20 cellular contexts compared by ENCODE assay signal in genomic region chr15:47688573-47689086, GRCh38. TPM values are rescaled to one million over a fixed set of nuclear protein-coding genes. Genes with fewer than 3 reads are reported as not detected.
DNase-seq lines count a peak whose midpoint lies in the region; FAIRE-seq and TF ChIP-seq lines count a peak whose summit lies in the region.
"Had no signal": no experiment of that assay in that cellular context is flagged by ENCODE, and none has a peak within 500 bp of the region (broad histone marks: within the 10 kb centered on the region; RNA-seq: fewer than 3 reads in every experiment).

No MANE protein-coding gene starts in this region.

- no peaks in the 10 kb centered on the region for H4K20me1 ChIP-seq in astrocyte (ENCODE audit: insufficient read depth, low read length)
- H4K20me1 ChIP-seq: BLaER1 had no signal

- DNase-seq in AG09309 (ENCODE audit: low read depth) (peak; percentile 1), HFFc6 (peak; percentile 52), astrocyte (ENCODE audit: low read depth) (peak; percentile 29), fibroblast of villous mesenchyme (ENCODE audit: low read depth) (peak; percentile 51), DMS79 treated with DMSO at 0.1 percent for 48 hours (lab: John Stamatoyannopoulos, UW) (no peak), NCI-H1694 treated with DMSO at 0.1 percent for 48 hours (lab: John Stamatoyannopoulos, UW) (no peak)
- no peak for DNase-seq in activated naive CD8-positive, alpha-beta T cell treated with anti-CD3 and anti-CD28 coated beads for 36 hours
- no peak for DNase-seq in activated CD4-positive, alpha-beta T cell treated with anti-CD3 and anti-CD28 coated beads, Interleukin-2, amount 10 ng/mL, durations not matched to agents 24 days and 14 days
- DNase-seq: activated CD4-positive, alpha-beta T cell treated with anti-CD3 and anti-CD28 coated beads, Interleukin-2, amount 50 U/mL, for 48 hours; DND-41; H9; naive thymus-derived CD8-positive, alpha-beta T cell; NCI-H774 had no signal

- H3K4me1 ChIP-seq in astrocyte (ENCODE audit: insufficient read depth, low read length): no peaks in the 10 kb centered on the region
- H3K4me1 ChIP-seq: BLaER1, prostate gland had no signal

- H3K27ac ChIP-seq in astrocyte (ENCODE audit: low read depth, low read length): no peak overlapping the region
- H3K27ac ChIP-seq: BLaER1, coronary artery, prostate gland had no signal

- H3K27ac Mint-ChIP-seq in HFFc6: peak overlapping the region; percentile 41; the same call in 1 of the 2 replicates
- H3K27ac Mint-ChIP-seq in astrocyte (ENCODE audit: unreplicated experiment): no peak overlapping the region
- H3K27ac Mint-ChIP-seq in activated naive CD8-positive, alpha-beta T cell treated with anti-CD3 and anti-CD28 coated beads for 36 hours: no peak overlapping the region
- no peak overlapping the region for H3K27ac Mint-ChIP-seq in activated CD4-positive, alpha-beta T cell treated with anti-CD3 and anti-CD28 coated beads, Interleukin-2, amount 10 ng/mL, durations not matched to agents 24 days and 14 days
- H3K27ac Mint-ChIP-seq: H9; naive thymus-derived CD8-positive, alpha-beta T cell; stimulated activated naive CD8-positive, alpha-beta T cell treated with anti-CD3 and anti-CD28 coated beads, Interleukin-15, Interleukin-2, amounts not matched to agents 100 ng/mL and 50 ng/mL, for 24 hours had no signal

- TF ChIP-seq CTCF in AG09309 (IDR thresholded peaks at IDR 0.05; ENCODE audit: control insufficient read depth, insufficient read depth, low read depth, low read length, missing control alignments) (no peak), HFFc6 (IDR thresholded peaks at IDR 0.05) (no peak), astrocyte (IDR thresholded peaks at IDR 0.05; ENCODE audit: insufficient read depth, low read depth, low read length) (no peak), fibroblast of villous mesenchyme (IDR thresholded peaks at IDR 0.05; ENCODE audit: insufficient read depth, low read depth, low read length) (no peak)

- H3K4me3 ChIP-seq in AG09309 (ENCODE audit: control insufficient read depth, low read depth, low read length) (no peak overlapping the region), astrocyte (ENCODE audit: insufficient read depth, low read depth, low read length) (no peak overlapping the region), fibroblast of villous mesenchyme (ENCODE audit: low read depth, low read length) (no peak overlapping the region)
- H3K4me3 ChIP-seq: BLaER1, coronary artery, GM12878, prostate gland had no signal

- no peaks in the 10 kb centered on the region for H3K27me3 ChIP-seq in astrocyte (ENCODE audit: insufficient read depth, low read length)
- H3K27me3 ChIP-seq: BLaER1 had no signal

- no peaks in the 10 kb centered on the region for H3K9me3 ChIP-seq in astrocyte (ENCODE audit: insufficient read depth, low read depth, low read length)
- H3K9me3 ChIP-seq: BLaER1, prostate gland had no signal

- H3K79me2 ChIP-seq in astrocyte (ENCODE audit: insufficient read depth, low read length): no peaks in the 10 kb centered on the region

- H3K4me3 Mint-ChIP-seq in HFFc6: no peak overlapping the region
- no peak overlapping the region for H3K4me3 Mint-ChIP-seq in astrocyte (ENCODE audit: unreplicated experiment)
- H3K4me3 Mint-ChIP-seq in activated naive CD8-positive, alpha-beta T cell treated with anti-CD3 and anti-CD28 coated beads for 36 hours: no peak overlapping the region
- H3K4me3 Mint-ChIP-seq in activated CD4-positive, alpha-beta T cell treated with anti-CD3 and anti-CD28 coated beads, Interleukin-2, amount 10 ng/mL, durations not matched to agents 24 days and 14 days: no peak overlapping the region
- H3K4me3 Mint-ChIP-seq: H9; naive thymus-derived CD8-positive, alpha-beta T cell; stimulated activated naive CD8-positive, alpha-beta T cell treated with anti-CD3 and anti-CD28 coated beads, Interleukin-15, Interleukin-2, amounts not matched to agents 100 ng/mL and 50 ng/mL, for 24 hours had no signal

- no peak for FAIRE-seq in astrocyte (lab: Jason Lieb, UNC)
- FAIRE-seq: frontal cortex, GM12878, HepG2 had no signal

- H3K9ac ChIP-seq in astrocyte (ENCODE audit: low read length): no peak overlapping the region
- H3K9ac ChIP-seq: BLaER1 had no signal

- H2AFZ ChIP-seq in astrocyte (ENCODE audit: low read depth, low read length): no peak overlapping the region

- intact Hi-C loops in activated CD4-positive, alpha-beta T cell treated with anti-CD3 and anti-CD28 coated beads, Interleukin-2, amount 10 ng/mL, durations not matched to agents 24 days and 14 days (cut with micrococcal nuclease): no loop called here

- H3K36me3 Mint-ChIP-seq in HFFc6 (ENCODE audit: low read depth) (no peaks in the 10 kb centered on the region), astrocyte (ENCODE audit: low read depth, unreplicated experiment) (no peaks in the 10 kb centered on the region)
- H3K36me3 Mint-ChIP-seq in activated naive CD8-positive, alpha-beta T cell treated with anti-CD3 and anti-CD28 coated beads for 36 hours: no peaks in the 10 kb centered on the region
- H3K36me3 Mint-ChIP-seq in activated CD4-positive, alpha-beta T cell treated with anti-CD3 and anti-CD28 coated beads, Interleukin-2, amount 10 ng/mL, durations not matched to agents 24 days and 14 days (ENCODE audit: low read depth): no peaks in the 10 kb centered on the region
- H3K36me3 Mint-ChIP-seq: naive thymus-derived CD8-positive, alpha-beta T cell had no signal

- H3K4me1 Mint-ChIP-seq in HFFc6 (ENCODE audit: low read depth) (peaks cover 31% of the 10 kb centered on the region), astrocyte (ENCODE audit: low read depth, unreplicated experiment) (peaks cover 1% of the 10 kb centered on the region)
- H3K4me1 Mint-ChIP-seq in activated naive CD8-positive, alpha-beta T cell treated with anti-CD3 and anti-CD28 coated beads for 36 hours: no peaks in the 10 kb centered on the region
- no peaks in the 10 kb centered on the region for H3K4me1 Mint-ChIP-seq in activated CD4-positive, alpha-beta T cell treated with anti-CD3 and anti-CD28 coated beads, Interleukin-2, amount 10 ng/mL, durations not matched to agents 24 days and 14 days
- H3K4me1 Mint-ChIP-seq: H9; naive thymus-derived CD8-positive, alpha-beta T cell had no signal

- peak overlapping the region; percentile 17 for H3K4me2 ChIP-seq in astrocyte (ENCODE audit: low read length)
- H3K4me2 ChIP-seq: BLaER1 had no signal

- no peaks in the 10 kb centered on the region; the same call in 1 of the 2 replicates for H3K27me3 Mint-ChIP-seq in HFFc6 (ENCODE audit: insufficient read depth)
- H3K27me3 Mint-ChIP-seq in astrocyte (ENCODE audit: low read depth, unreplicated experiment): peaks cover 2% of the 10 kb centered on the region
- H3K27me3 Mint-ChIP-seq in activated naive CD8-positive, alpha-beta T cell treated with anti-CD3 and anti-CD28 coated beads for 36 hours: peaks cover 7% of the 10 kb centered on the region
- no peaks in the 10 kb centered on the region for H3K27me3 Mint-ChIP-seq in activated CD4-positive, alpha-beta T cell treated with anti-CD3 and anti-CD28 coated beads, Interleukin-2, amount 10 ng/mL, durations not matched to agents 24 days and 14 days

- H3K9me3 Mint-ChIP-seq in HFFc6: no peaks in the 10 kb centered on the region; the same call in 1 of the 2 replicates
- no peaks in the 10 kb centered on the region for H3K9me3 Mint-ChIP-seq in astrocyte (ENCODE audit: unreplicated experiment)
- no peaks in the 10 kb centered on the region for H3K9me3 Mint-ChIP-seq in activated naive CD8-positive, alpha-beta T cell treated with anti-CD3 and anti-CD28 coated beads for 36 hours
- H3K9me3 Mint-ChIP-seq in activated CD4-positive, alpha-beta T cell treated with anti-CD3 and anti-CD28 coated beads, Interleukin-2, amount 10 ng/mL, durations not matched to agents 24 days and 14 days: peaks cover 4% of the 10 kb centered on the region
- H3K9me3 Mint-ChIP-seq: H9 had no signal

- no peaks in the 10 kb centered on the region for H3K36me3 ChIP-seq in astrocyte (ENCODE audit: insufficient read depth, low read length)
- H3K36me3 ChIP-seq: BLaER1, prostate gland had no signal

RNA-seq across cellular contexts. Expression of gene SEMA6D, which starts 28.7 kb away (rescaled TPM):
- total RNA-seq in HFFc6 (2021; fragmentation: NEBNext Ultra II Directional; extraction: Animal tissue kit (Norgen Biotek cat#: 25700)): 1 to 10 TPM; 1.4 to 2.8 (median 2.4) TPM
- total RNA-seq in astrocyte (1.0 and 1.5 TPM in 2 replicates), fibroblast of villous mesenchyme (3.0 and 17.4 TPM in 2 replicates)
- not detected for total RNA-seq in activated naive CD8-positive, alpha-beta T cell treated with anti-CD3 and anti-CD28 coated beads for 36 hours
- total RNA-seq in activated CD4-positive, alpha-beta T cell treated with anti-CD3 and anti-CD28 coated beads, Interleukin-2, amount 10 ng/mL, durations not matched to agents 24 days and 14 days: not detected in 2 replicates
- total RNA-seq: HepG2; naive thymus-derived CD8-positive, alpha-beta T cell had no signal

Comparison
In these comparisons a context has a peak if more than half of its experiments do, and no peak if none do; other contexts are left out.
1. DNase-seq: peak in AG09309 (single experiment), HFFc6 (single experiment), astrocyte (single experiment) and fibroblast of villous mesenchyme (single experiment); none in activated naive CD8-positive, alpha-beta T cell treated with anti-CD3 and anti-CD28 coated beads for 36 hours (single experiment), DMS79 treated with DMSO at 0.1 percent for 48 hours (single experiment), NCI-H1694 treated with DMSO at 0.1 percent for 48 hours (single experiment) and activated CD4-positive, alpha-beta T cell treated with anti-CD3 and anti-CD28 coated beads, Interleukin-2, amount 10 ng/mL, durations not matched to agents 24 days and 14 days (single experiment).